Comparison of ENCODE assay signal across 8 cellular contexts in the genomic region with DNA sequence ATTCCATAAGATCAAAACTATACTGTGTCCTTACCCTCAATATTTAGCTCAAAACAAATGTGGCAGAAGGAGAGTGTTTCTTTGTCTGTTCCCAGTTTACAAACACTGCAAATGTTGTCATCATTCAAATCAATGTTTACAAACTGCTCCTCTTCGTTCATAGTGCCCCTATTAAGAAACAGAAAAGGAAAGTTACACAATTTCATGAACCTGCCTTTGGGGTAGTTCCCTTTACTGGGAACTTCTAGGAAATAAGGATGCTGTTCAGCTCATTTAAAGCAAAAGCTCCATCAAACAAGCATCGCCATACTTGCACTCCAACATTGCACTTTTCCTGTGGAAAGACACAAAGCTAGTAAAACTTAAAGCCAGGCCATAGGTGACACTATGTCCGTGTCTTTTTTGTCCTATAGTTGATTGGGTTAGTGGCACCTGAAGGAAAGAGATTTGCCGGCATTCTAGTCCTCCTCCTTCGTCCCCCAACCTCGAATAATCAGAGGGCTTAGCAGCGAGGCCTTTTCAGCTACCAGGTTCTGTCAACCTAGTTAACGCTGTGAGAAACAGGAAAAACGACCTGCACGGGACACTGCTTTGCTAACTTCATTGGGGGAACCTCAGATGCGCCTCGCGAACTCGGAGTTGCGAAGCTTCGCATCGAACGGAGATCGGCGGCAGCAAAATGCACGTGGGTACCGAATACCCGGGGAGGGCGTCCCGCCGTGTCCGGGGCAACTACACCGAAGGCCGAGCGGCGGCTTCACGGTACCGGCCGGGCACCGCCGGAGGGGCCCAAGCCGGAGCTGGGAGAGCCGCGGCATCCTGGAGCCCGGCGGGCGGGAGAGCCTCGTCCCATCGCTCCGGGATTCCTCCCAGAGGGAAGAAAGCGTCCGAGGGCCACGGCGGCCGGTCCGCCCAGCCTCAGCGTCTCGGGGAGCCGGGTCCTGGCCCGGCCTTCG. TPM values are rescaled to one million over a fixed set of nuclear protein-coding genes. Genes with fewer than 3 reads are reported as not detected.
DNase-seq lines count a peak whose midpoint lies in the region; ATAC-seq and TF ChIP-seq lines count a peak whose summit lies in the region.

No MANE protein-coding gene starts in this region.

- H3K4me1 ChIP-seq in heart right ventricle (peaks cover 0 to 47% (median 37%) of the 10 kb centered on the region in 9 donors), aorta (ENCODE audit: control insufficient read depth in 1 of 2, insufficient read depth in 2 of 2, low read length in 2 of 2) (peaks cover 0 to 2% of the 10 kb centered on the region in 2 donors)

- peak; percentile 56 for DNase-seq in AG20443 (ENCODE audit: low spot score)
- peak; percentile 68 for DNase-seq in RPMI8226
- DNase-seq in activated naive CD4-positive, alpha-beta T cell treated with anti-CD3 and anti-CD28 coated beads, Interleukin-2, amount 50 U/mL, for 16 hours: peak; percentile 50
- DNase-seq in heart right ventricle: peak; percentile 22 to 43
- peak in 8 of 10 donors; percentile 7 to 88 (median 36) for DNase-seq in posterior cingulate gyrus
- peak; percentile 54 to 88 for DNase-seq in aorta

- ATAC-seq in GM18909 (IDR thresholded peaks at IDR 0.05; ENCODE audit: poor library complexity, unreplicated experiment): peak; percentile 25
- peak; percentile 19 for ATAC-seq in HG03280 (IDR thresholded peaks at IDR 0.05; ENCODE audit: unreplicated experiment)
- peak; percentile 9 to 75 (median 36) for ATAC-seq in heart right ventricle
- peak; percentile 69 for ATAC-seq in aorta (ENCODE audit: low FRiP score)

- no peaks in the 10 kb centered on the region for H3K9me3 ChIP-seq in heart right ventricle
- no peaks in the 10 kb centered on the region for H3K9me3 ChIP-seq in aorta (ENCODE audit: control insufficient read depth, low read length)

- H3K27ac ChIP-seq in heart right ventricle (peak overlapping the region; percentile 86 to 97 (median 92)), aorta (ENCODE audit: low read depth in 1 of 2, low read length in 2 of 2) (no peak overlapping the region)

- WGBS in heart right ventricle, 2 donors: 1% methylated on average over 54 to 56 of the region's 56 CpGs
- WGBS in aorta, 2 donors: 1% methylated on average over 52 to 56 of the region's 56 CpGs

- H3K4me3 ChIP-seq in heart right ventricle (peak overlapping the region; percentile 81 to 98 (median 90)), aorta (ENCODE audit: low read length in 2 of 2) (peak overlapping the region; percentile 63 to 92)

- intact Hi-C loops in heart right ventricle (cut with DNase I): loop anchor here in 4 of 10 donors (1.0 to 10.0 kb wide), 6 partner anchors 80 to 204 kb away; a partner anchor contains a TSS
- intact Hi-C loops in posterior cingulate gyrus (cut with DNase I): loop anchor here (2.0 to 5.0 kb wide), 2 partner anchors 24 to 84 kb away; no protein-coding TSS in a partner anchor
- intact Hi-C loops in aorta (cut with DNase I): loop anchor here (5.0 to 10.0 kb wide), 5 partner anchors 74 to 206 kb away; a partner anchor contains a TSS

- TF ChIP-seq CTCF in heart right ventricle (IDR thresholded peaks at IDR 0.05): no peak

- peaks cover 0 to 33% (median 0%) of the 10 kb centered on the region in 9 donors for H3K36me3 ChIP-seq in heart right ventricle
- no peaks in the 10 kb centered on the region for H3K36me3 ChIP-seq in aorta (ENCODE audit: control insufficient read depth in 1 of 2, insufficient read depth in 2 of 2, low read length in 1 of 2)

- H3K27me3 ChIP-seq in heart right ventricle: no peaks in the 10 kb centered on the region
- no peaks in the 10 kb centered on the region for H3K27me3 ChIP-seq in aorta (ENCODE audit: control insufficient read depth in 1 of 2, insufficient read depth in 2 of 2, low read length in 1 of 2)

RNA-seq across cellular contexts. Expression of a gene that starts 0.7 kb away (rescaled TPM):
- 10 to 100 TPM in 6 of 10 donors, 1 to 10 TPM in 4; 6.2 to 18.9 (median 11.6) TPM for total RNA-seq in heart right ventricle
- polyA plus RNA-seq in heart right ventricle: 1 to 10 TPM; 2.3 to 2.6 TPM
- 10 to 100 TPM; 17.5 to 19.2 TPM for total RNA-seq in aorta
- 1 to 10 TPM; 3.1 to 3.9 TPM for polyA plus RNA-seq in aorta

Comparison
In these comparisons a context has a peak if more than half of its experiments do, and no peak if none do; other contexts are left out.
1. ATAC-seq: peak in every context shown above with its lines; median percentile 69 in aorta; 36 in heart right ventricle; 25 in GM18909; 19 in HG03280.
2. H3K27ac ChIP-seq: peak in heart right ventricle (10 of 10); none in aorta (0 of 2).
3. Peak in every context shown above with its lines, with median percentiles within 50 percentile points of each other: DNase-seq.